In the genomic region with DNA sequence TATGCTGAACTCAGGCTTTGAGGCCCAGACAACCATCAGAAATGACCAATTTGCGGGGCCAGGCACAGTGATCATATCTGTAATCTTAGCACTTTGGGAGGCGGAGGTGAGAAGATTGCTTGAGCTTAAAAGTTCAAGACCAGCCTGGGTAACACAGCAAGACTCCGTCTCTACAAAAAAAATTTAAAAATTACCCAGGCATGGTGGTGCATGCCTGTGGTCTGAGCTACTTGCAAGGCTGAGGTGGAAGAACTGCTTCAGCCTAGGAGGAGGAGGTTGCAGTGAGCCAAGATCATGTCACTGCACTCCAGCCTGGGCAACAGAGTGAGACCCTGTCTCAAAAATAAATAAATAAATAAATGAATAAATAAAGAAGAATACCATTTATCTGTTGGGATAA, we compare ENCODE assay signal across 19 cellular contexts.
A peak's percentile ranks its signal among the peaks of the same experiment; 100 is the strongest.
DNase-seq lines count a peak whose midpoint lies in the region; ATAC-seq and TF ChIP-seq lines count a peak whose summit lies in the region.
"Had no signal": no experiment of that assay in that cellular context is flagged by ENCODE, and none has a peak within 500 bp of the region (broad histone marks: within the 10 kb centered on the region; RNA-seq: fewer than 3 reads in every experiment).

No MANE protein-coding gene starts in this region.

- H3K27ac ChIP-seq in IMR-90 (ENCODE audit: insufficient read depth, low read length) = no peak overlapping the region
- H3K27ac ChIP-seq in uterus = peak overlapping the region; percentile 89 to 97
- H3K27ac ChIP-seq: BLaER1, HL-60, KMS-11 had no signal

- peak; percentile 21 for DNase-seq in IMR-90
- DNase-seq in choroid plexus epithelial cell (ENCODE audit: low read depth) = peak; percentile 74
- DNase-seq in myocyte (ENCODE audit: low read depth) = peak; percentile 22
- DNase-seq in uterus = no peak
- no peak for DNase-seq in T1000 (lab: John Stamatoyannopoulos, UW)
- no peak for DNase-seq in GM10248 (ENCODE audit: extremely low spot score)
- no peak for DNase-seq in posterior vena cava (ENCODE audit: low spot score)
- DNase-seq: CD8-positive, alpha-beta memory T cell; DND-41; GF-D8; MG63; NCI-H1105 treated with DMSO at 0.1 percent for 48 hours; NCI-H187 treated with DMSO at 0.1 percent for 48 hours; NCI-H446 treated with DMSO at 0.1 percent for 48 hours; NCI-H774 had no signal

- no peak overlapping the region for H4K8ac ChIP-seq in IMR-90 (ENCODE audit: low read depth in 2 of 2, low read length in 2 of 2)

- no peaks in the 10 kb centered on the region for H3K27me3 ChIP-seq in IMR-90 (ENCODE audit: control insufficient read depth, insufficient read depth, low read length)
- no peaks in the 10 kb centered on the region for H3K27me3 ChIP-seq in uterus
- H3K27me3 ChIP-seq: BLaER1, MG63 had no signal

- no peak overlapping the region for H3K56ac ChIP-seq in IMR-90 (ENCODE audit: extremely low read depth, insufficient read depth, low read length)

- dilution Hi-C loops in IMR-90 (cut with HindIII; ENCODE audit: low sequenced_read_pairs, unreplicated experiment) = no loop called here

- ATAC-seq in IMR-90 (ENCODE audit: low read depth) = no peak
- ATAC-seq in activated CD4-positive, CD25-positive, alpha-beta regulatory T cell treated with anti-CD3 and anti-CD28 coated beads, Interleukin-2, amount 50 U/mL, for 24 hours = no peak

- H4K20me1 ChIP-seq in IMR-90 (ENCODE audit: insufficient read depth, low read length) = peaks cover 31% of the 10 kb centered on the region

- H3K23ac ChIP-seq in IMR-90 (ENCODE audit: low read depth, low read length) = peak overlapping the region; percentile 16; the same call in 1 of the 2 replicates

- H3K4me2 ChIP-seq in IMR-90 (ENCODE audit: low read depth, low read length) = no peak overlapping the region
- H3K4me2 ChIP-seq: BLaER1, KMS-11 had no signal

- no peak overlapping the region for H4K91ac ChIP-seq in IMR-90 (ENCODE audit: insufficient read depth, low read depth, low read length)

- peaks cover 27 to 62% of the 10 kb centered on the region in 2 experiments for H3K79me1 ChIP-seq in IMR-90 (ENCODE audit: low read depth in 1 of 2, low read length in 2 of 2)

- H2BK120ac ChIP-seq in IMR-90 (ENCODE audit: low read depth, low read length) = peak overlapping the region; percentile 11; the same call in 1 of the 2 replicates

- no peak overlapping the region for H4K5ac ChIP-seq in IMR-90 (ENCODE audit: low read depth, low read length)

- peak overlapping the region; percentile 53; the same call in 1 of the 2 replicates for H3K18ac ChIP-seq in IMR-90 (ENCODE audit: low read depth, low read length)

- no peak overlapping the region; the same call in 1 of the 2 replicates for H2AK5ac ChIP-seq in IMR-90 (ENCODE audit: low read depth, low read length)

- H3K14ac ChIP-seq in IMR-90 (replicated peaks; ENCODE audit: low read depth, low read length) = no peak overlapping the region

- no peak overlapping the region for H2AFZ ChIP-seq in IMR-90 (replicated peaks; ENCODE audit: low read length, poor library complexity)

- TF ChIP-seq CTCF in IMR-90 (conservative IDR thresholded peaks at IDR 0.05; ENCODE audit: low read depth, low read length) = no peak
- TF ChIP-seq CTCF in choroid plexus epithelial cell (conservative IDR thresholded peaks at IDR 0.05; ENCODE audit: low read depth, low read length) = no peak
- no peak for TF ChIP-seq CTCF in uterus (IDR thresholded peaks at IDR 0.05)
- no peak for TF ChIP-seq CTCF in GM10248 (IDR thresholded peaks at IDR 0.05; ENCODE audit: control extremely low read depth, extremely low read depth, low read depth, missing control alignments)

- no CpG with 5 or more reads among the region's 3 CpGs for WGBS in IMR-90 (ENCODE audit: extremely low coverage in 2 of 2, insufficient read length in 1 of 2), 2 experiments

- no peak overlapping the region for H2BK5ac ChIP-seq in IMR-90 (ENCODE audit: low read depth, low read length, poor library complexity, severe bottlenecking)

- POLR2A ChIA-PET in IMR-90 (lab: Charles Lee; ENCODE audit: unreplicated experiment) = no interaction called here
- POLR2A ChIA-PET in GM10248 (lab: Yijun Ruan, JAX) = no interaction called here

- no peaks in the 10 kb centered on the region for H3K9me3 ChIP-seq in IMR-90 (ENCODE audit: control insufficient read depth, insufficient read depth, low read length)
- no peaks in the 10 kb centered on the region for H3K9me3 ChIP-seq in uterus
- H3K9me3 ChIP-seq: MG63 had no signal

- BruUV-seq in IMR-90 (replicated peaks; lab: Mats Ljungman, UMichigan) = no TSS peak

- intact Hi-C loops in IMR-90 (cut with micrococcal nuclease) (no loop called here), uterus (cut with DNase I; ENCODE audit: low total_unique reads) (no loop called here), posterior vena cava (cut with DNase I) (no loop called here)

- CTCF ChIA-PET in IMR-90 (lab: Yijun Ruan, JAX) = interaction anchor here (0.6 kb wide), 1 partner anchor 40 kb away, joined by 4 read pairs; no protein-coding TSS in a partner anchor
- CTCF ChIA-PET in GM10248 (lab: Yijun Ruan, JAX) = interaction anchor here (1.4 to 1.8 kb wide), 4 partner anchors 9 to 22 kb away, joined by 4 to 6 read pairs (median 4); no protein-coding TSS in a partner anchor

- in situ Hi-C loops in IMR-90 (cut with MboI; ENCODE audit: low sequenced_read_pairs) = no loop called here

- TF ChIP-seq RAD21 in IMR-90 (IDR thresholded peaks at IDR 0.05; ENCODE audit: low read length) = no peak

- H2AK9ac ChIP-seq in IMR-90 (replicated peaks; ENCODE audit: low read depth, low read length, poor library complexity) = no peak overlapping the region

- no peak overlapping the region for H2BK15ac ChIP-seq in IMR-90 (ENCODE audit: low read depth, low read length)

- H3K4me1 ChIP-seq in IMR-90 (ENCODE audit: control insufficient read depth, insufficient read depth, low read length) (peaks cover 10% of the 10 kb centered on the region), uterus (no peaks in the 10 kb centered on the region)

- H2BK20ac ChIP-seq in IMR-90 (ENCODE audit: low read depth, low read length) = 0 out of 2 replicates have a peak overlapping the region, but pooled peaks have one; percentile 5

- H3K4ac ChIP-seq in IMR-90 (ENCODE audit: low read depth, low read length) = peak overlapping the region; percentile 20; the same call in 1 of the 2 replicates

- H3K36me3 ChIP-seq in IMR-90 (ENCODE audit: control insufficient read depth, insufficient read depth, low read length) (no peaks in the 10 kb centered on the region; the same call in 1 of the 2 replicates), uterus (no peaks in the 10 kb centered on the region)
- H3K36me3 ChIP-seq: MG63 had no signal

- H3K9me1 ChIP-seq in IMR-90 (ENCODE audit: insufficient read depth, low read length) = peaks cover 4% of the 10 kb centered on the region

- no peak overlapping the region for H3K9ac ChIP-seq in IMR-90 (ENCODE audit: low read depth, low read length)
- H3K9ac ChIP-seq: BLaER1, KMS-11 had no signal

- H3K4me3 ChIP-seq in IMR-90 (ENCODE audit: insufficient read depth, low read depth, low read length) (no peak overlapping the region), choroid plexus epithelial cell (ENCODE audit: low read depth, low read length) (no peak overlapping the region), uterus (no peak overlapping the region)
- H3K4me3 ChIP-seq: BLaER1, MG63 had no signal

- TF ChIP-seq POLR2A in IMR-90 (IDR thresholded peaks at IDR 0.05; ENCODE audit: low read depth, low read length) = no peak
- TF ChIP-seq POLR2A in uterus (IDR thresholded peaks at IDR 0.05) = no peak

TF ChIP-seq in IMR-90, 13 proteins besides CTCF, POLR2A, EP300 and RAD21:
- TF ChIP-seq, protein P1, sequence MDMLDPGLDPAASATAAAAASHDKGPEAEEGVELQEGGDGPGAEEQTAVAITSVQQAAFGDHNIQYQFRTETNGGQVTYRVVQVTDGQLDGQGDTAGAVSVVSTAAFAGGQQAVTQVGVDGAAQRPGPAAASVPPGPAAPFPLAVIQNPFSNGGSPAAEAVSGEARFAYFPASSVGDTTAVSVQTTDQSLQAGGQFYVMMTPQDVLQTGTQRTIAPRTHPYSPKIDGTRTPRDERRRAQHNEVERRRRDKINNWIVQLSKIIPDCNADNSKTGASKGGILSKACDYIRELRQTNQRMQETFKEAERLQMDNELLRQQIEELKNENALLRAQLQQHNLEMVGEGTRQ (IDR thresholded peaks at IDR 0.05; ENCODE audit: low read depth, low read length) = no peak
- no peak for TF ChIP-seq CEBPB (IDR thresholded peaks at IDR 0.05; ENCODE audit: low read depth, low read length)
- no peak for TF ChIP-seq RCOR1 (IDR thresholded peaks at IDR 0.05; ENCODE audit: insufficient replicate concordance, low read length)
- TF ChIP-seq NFE2L2 (IDR thresholded peaks at IDR 0.05; ENCODE audit: low read depth, low read length) = no peak
- TF ChIP-seq BHLHE40 (IDR thresholded peaks at IDR 0.05; ENCODE audit: low read depth, low read length) = no peak
- no peak for TF ChIP-seq MAZ (IDR thresholded peaks at IDR 0.05; ENCODE audit: borderline replicate concordance, low read depth, low read length)
- TF ChIP-seq, protein P2, sequence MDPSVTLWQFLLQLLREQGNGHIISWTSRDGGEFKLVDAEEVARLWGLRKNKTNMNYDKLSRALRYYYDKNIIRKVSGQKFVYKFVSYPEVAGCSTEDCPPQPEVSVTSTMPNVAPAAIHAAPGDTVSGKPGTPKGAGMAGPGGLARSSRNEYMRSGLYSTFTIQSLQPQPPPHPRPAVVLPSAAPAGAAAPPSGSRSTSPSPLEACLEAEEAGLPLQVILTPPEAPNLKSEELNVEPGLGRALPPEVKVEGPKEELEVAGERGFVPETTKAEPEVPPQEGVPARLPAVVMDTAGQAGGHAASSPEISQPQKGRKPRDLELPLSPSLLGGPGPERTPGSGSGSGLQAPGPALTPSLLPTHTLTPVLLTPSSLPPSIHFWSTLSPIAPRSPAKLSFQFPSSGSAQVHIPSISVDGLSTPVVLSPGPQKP (IDR thresholded peaks at IDR 0.05; ENCODE audit: borderline replicate concordance, low read depth, low read length) = no peak
- TF ChIP-seq FOS (IDR thresholded peaks at IDR 0.05; ENCODE audit: low read depth, low read length) = no peak
- TF ChIP-seq MXI1 (IDR thresholded peaks at IDR 0.05; ENCODE audit: borderline replicate concordance, low read depth, low read length) = no peak
- TF ChIP-seq SMC3 (IDR thresholded peaks at IDR 0.05; ENCODE audit: low read depth, low read length) = no peak
- TF ChIP-seq CHD1 (IDR thresholded peaks at IDR 0.05; ENCODE audit: low read depth, low read length) = no peak
- no peak for TF ChIP-seq RFX5 (IDR thresholded peaks at IDR 0.05; ENCODE audit: low read depth, low read length)
- TF ChIP-seq MAFK (IDR thresholded peaks at IDR 0.05; ENCODE audit: low read depth, low read length) = no peak

Comparison
In these comparisons a context has a peak if more than half of its experiments do, and no peak if none do; other contexts are left out.
1. DNase-seq: peak in IMR-90 (single experiment), choroid plexus epithelial cell (single experiment) and myocyte (single experiment); none in uterus (0 of 2), T1000 (single experiment), GM10248 (single experiment) and posterior vena cava (single experiment).